ENCODE assay signal across 1 cellular context in genomic region chr11:123255909-123256308, GRCh38.
TF ChIP-seq lines count a peak whose summit lies in the region.

No MANE protein-coding gene starts in this region.

TF ChIP-seq in GM23338, 12 proteins besides CTCF, POLR2A, EP300 and RAD21 (continued from another document):
- no peak for TF ChIP-seq REST (IDR thresholded peaks at IDR 0.05; ENCODE audit: unreplicated experiment)
- no peak for TF ChIP-seq EZH2phosphoT487 (IDR thresholded peaks at IDR 0.05; ENCODE audit: unreplicated experiment)
- no peak for TF ChIP-seq NANOG (IDR thresholded peaks at IDR 0.05; ENCODE audit: borderline replicate concordance)
- TF ChIP-seq CREB1 (CRISPR knock-in tag; IDR thresholded peaks at IDR 0.05; ENCODE audit: low read depth), result no peak
- no peak for TF ChIP-seq POLR2AphosphoS5 (IDR thresholded peaks at IDR 0.05; ENCODE audit: low read depth)
- TF ChIP-seq JUNB (IDR thresholded peaks at IDR 0.05; ENCODE audit: unreplicated experiment), result no peak
